Comparison of ENCODE assay signal across 8 cellular contexts in genomic region chr1:16243936-16244649, GRCh38. TPM values are rescaled to one million over a fixed set of nuclear protein-coding genes. Genes with fewer than 3 reads are reported as not detected.
DNase-seq lines count a peak whose midpoint lies in the region; ATAC-seq and TF ChIP-seq lines count a peak whose summit lies in the region.

No MANE protein-coding gene starts in this region.

- no peak overlapping the region for H3K4me3 ChIP-seq in HFF-Myc (replicated peaks; ENCODE audit: low read depth, low read length)

- TF ChIP-seq CTCF in C4-2B (conservative IDR thresholded peaks at IDR 0.05), result peak; percentile 75
- TF ChIP-seq CTCF in HFF-Myc (IDR thresholded peaks at IDR 0.05; ENCODE audit: low read depth, low read length, missing control alignments), result peak; percentile 86

- peak; percentile 66 for DNase-seq in HFF-Myc (ENCODE audit: extremely low read depth, low read depth)
- DNase-seq in NCI-H748 (lab: John Stamatoyannopoulos, UW; ENCODE audit: unreplicated experiment), result peak; percentile 68
- peak; percentile 75 for DNase-seq in activated CD4-positive, alpha-beta T cell treated with anti-CD3 and anti-CD28 coated beads, Interleukin-2, amount 50 U/mL, for 1 hour
- peak; percentile 92 for DNase-seq in dermis blood vessel endothelial cell
- DNase-seq in lung microvascular endothelial cell (ENCODE audit: low read depth in 2 of 2), result peak; percentile 77 to 85
- DNase-seq in stimulated activated CD8-positive, alpha-beta memory T cell treated with anti-CD3 and anti-CD28 coated beads, Interleukin-12 subunit alpha, Interleukin-12 subunit beta, amount 100 ng/mL, for 24 hours (ENCODE audit: extremely low read depth), result peak; percentile 38

- no peak for ATAC-seq in GM21737 (IDR thresholded peaks at IDR 0.05; ENCODE audit: unreplicated experiment)

- H3K27ac ChIP-seq in C4-2B, result no peak overlapping the region

RNA-seq across cellular contexts. Expression of gene CPLANE2, which starts 7.1 kb away (rescaled TPM):
- total RNA-seq in dermis blood vessel endothelial cell (9.5 and 10.3 TPM in 2 replicates), lung microvascular endothelial cell (6.7 and 7.2 TPM in 2 replicates)

RNA-seq across cellular contexts. Expression of gene ARHGEF19, which starts 31.6 kb away (rescaled TPM):
- total RNA-seq in dermis blood vessel endothelial cell (2.7 and 3.3 TPM in 2 replicates), lung microvascular endothelial cell (3.3 and 4.6 TPM in 2 replicates)

Comparison
In these comparisons a context has a peak if more than half of its experiments do, and no peak if none do; other contexts are left out.
1. DNase-seq: peak in every context shown above with its lines; median percentile 92 in dermis blood vessel endothelial cell; 81 in lung microvascular endothelial cell; 75 in activated CD4-positive, alpha-beta T cell treated with anti-CD3 and anti-CD28 coated beads, Interleukin-2, amount 50 U/mL, for 1 hour; 68 in NCI-H748; 66 in HFF-Myc; 38 in stimulated activated CD8-positive, alpha-beta memory T cell treated with anti-CD3 and anti-CD28 coated beads, Interleukin-12 subunit alpha, Interleukin-12 subunit beta, amount 100 ng/mL, for 24 hours.